Comparison of ENCODE assay signal across 20 cellular contexts in the genomic region with DNA sequence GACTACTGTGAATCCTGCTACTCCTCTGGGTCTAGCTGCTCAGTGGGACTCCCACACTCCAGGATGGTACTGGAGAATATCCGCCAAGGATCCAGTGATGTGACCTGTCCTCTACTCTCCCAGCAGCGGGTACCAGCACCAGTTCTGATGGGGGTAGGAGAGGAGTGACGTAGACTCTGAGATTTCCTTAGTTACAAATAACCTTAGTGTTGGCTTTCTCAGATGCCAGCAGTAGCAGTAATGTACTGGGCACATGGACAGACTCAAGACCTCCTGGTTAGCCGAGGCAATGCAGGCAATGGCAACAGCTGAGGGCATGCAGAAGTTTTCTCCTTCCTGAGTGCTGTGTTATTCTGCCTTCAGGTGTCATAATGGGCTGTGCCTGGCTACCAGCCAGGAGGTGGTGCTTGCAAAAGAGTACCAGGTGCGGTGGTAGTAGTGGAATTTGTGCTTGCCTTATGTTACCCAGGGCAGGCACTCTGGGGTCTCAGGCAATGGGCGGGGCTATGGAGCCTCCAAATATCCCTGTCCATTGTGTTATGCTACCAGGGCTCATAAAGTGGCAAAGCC.
DNase-seq lines count a peak whose midpoint lies in the region; ATAC-seq and FAIRE-seq lines count a peak whose summit lies in the region.
"Had no signal": no experiment of that assay in that cellular context is flagged by ENCODE, and none has a peak within 500 bp of the region (broad histone marks: within the 10 kb centered on the region; RNA-seq: fewer than 3 reads in every experiment).

No MANE protein-coding gene starts in this region.

- H3K4me1 ChIP-seq in small intestine (ENCODE audit: control insufficient read depth in 2 of 2, insufficient read depth in 1 of 2, low read depth in 1 of 2, low read length in 1 of 2): peaks cover 0 to 4% of the 10 kb centered on the region in 2 donors
- H3K4me1 ChIP-seq: tibial artery had no signal

- no peak for FAIRE-seq in small intestine (lab: Jason Lieb, UNC)
- FAIRE-seq: H1 had no signal

- ATAC-seq in esophagus mucosa (peak; percentile 56), GM21737 (IDR thresholded peaks at IDR 0.05; ENCODE audit: unreplicated experiment) (no peak), GM18907 (IDR thresholded peaks at IDR 0.05; ENCODE audit: unreplicated experiment) (no peak)
- ATAC-seq: activated CD8-positive, alpha-beta T cell treated with anti-CD3 and anti-CD28 coated beads, Interleukin-2, amount 10 ng/mL, durations not matched to agents 7 days and 5 days; sciatic nerve had no signal

- peaks cover 1% of the 10 kb centered on the region for H3K9me3 Mint-ChIP-seq in activated CD4-positive, alpha-beta memory T cell treated with anti-CD3 and anti-CD28 coated beads for 36 hours
- H3K9me3 Mint-ChIP-seq: activated T-cell treated with anti-CD3 and anti-CD28 coated beads, Interleukin-2, amount 50 U/mL, for 24 hours; immature natural killer cell had no signal

- H3K36me3 ChIP-seq in small intestine (ENCODE audit: control insufficient read depth in 2 of 2, insufficient read depth in 2 of 2, low read length in 2 of 2): peaks cover 0 to 3% of the 10 kb centered on the region in 2 donors

- no peak overlapping the region for H3K4me3 ChIP-seq in small intestine (ENCODE audit: low read depth in 1 of 2, low read length in 2 of 2)
- H3K4me3 ChIP-seq: PC-9, tibial artery had no signal

- DNase-seq in NCI-H1105 (lab: John Stamatoyannopoulos, UW) (peak; percentile 27), NCI-H345 (lab: John Stamatoyannopoulos, UW) (peak; percentile 58), small intestine (peak; percentile 85)
- DNase-seq in activated CD4-positive, alpha-beta memory T cell treated with anti-CD3 and anti-CD28 coated beads for 36 hours: no peak
- DNase-seq: activated CD4-positive, CD25-positive, alpha-beta regulatory T cell; activated CD8-positive, alpha-beta T cell treated with anti-CD3 and anti-CD28 coated beads, Interleukin-2, amount 10 ng/mL, durations not matched to agents 7 days and 5 days; activated naive CD4-positive, alpha-beta T cell treated with anti-CD3 and anti-CD28 coated beads, Interleukin-2, amount 50 U/mL, for 16 hours; activated T-cell treated with anti-CD3 and anti-CD28 coated beads, Interleukin-2, amount 50 U/mL, for 24 hours; immature natural killer cell; NCI-H187 treated with DMSO at 0.1 percent for 48 hours; NCI-H82; PC-9; stimulated activated naive CD4-positive, alpha-beta T cell; T-helper 9 cell; tibial artery had no signal

- intact Hi-C loops in activated CD4-positive, alpha-beta memory T cell treated with anti-CD3 and anti-CD28 coated beads for 36 hours (cut with micrococcal nuclease): no loop called here

- no peak overlapping the region for H3K27ac Mint-ChIP-seq in activated CD4-positive, alpha-beta memory T cell treated with anti-CD3 and anti-CD28 coated beads for 36 hours
- H3K27ac Mint-ChIP-seq: activated CD8-positive, alpha-beta T cell treated with anti-CD3 and anti-CD28 coated beads, Interleukin-2, amount 10 ng/mL, durations not matched to agents 7 days and 5 days; activated T-cell treated with anti-CD3 and anti-CD28 coated beads, Interleukin-2, amount 50 U/mL, for 24 hours; immature natural killer cell had no signal

- WGBS in small intestine, 3 donors: 20 to 74% (median 45%) methylated on average over 6 of the region's 6 CpGs

- POLR2A ChIA-PET in activated CD4-positive, alpha-beta memory T cell treated with anti-CD3 and anti-CD28 coated beads for 36 hours (lab: Charles Lee): no interaction called here

- no peaks in the 10 kb centered on the region for H3K27me3 Mint-ChIP-seq in activated CD4-positive, alpha-beta memory T cell treated with anti-CD3 and anti-CD28 coated beads for 36 hours
- H3K27me3 Mint-ChIP-seq: activated T-cell treated with anti-CD3 and anti-CD28 coated beads, Interleukin-2, amount 50 U/mL, for 24 hours had no signal

- H3K4me3 Mint-ChIP-seq in activated CD4-positive, alpha-beta memory T cell treated with anti-CD3 and anti-CD28 coated beads for 36 hours: no peak overlapping the region
- H3K4me3 Mint-ChIP-seq: activated CD8-positive, alpha-beta T cell treated with anti-CD3 and anti-CD28 coated beads, Interleukin-2, amount 10 ng/mL, durations not matched to agents 7 days and 5 days; activated T-cell treated with anti-CD3 and anti-CD28 coated beads, Interleukin-2, amount 50 U/mL, for 24 hours; immature natural killer cell had no signal

- no peaks in the 10 kb centered on the region for H3K9me3 ChIP-seq in small intestine (ENCODE audit: control insufficient read depth, low read depth)
- H3K9me3 ChIP-seq: tibial artery had no signal

- H3K27me3 ChIP-seq in small intestine (ENCODE audit: control insufficient read depth in 2 of 2, insufficient read depth in 2 of 2, low read length in 2 of 2): no peaks in the 10 kb centered on the region
- H3K27me3 ChIP-seq: tibial artery had no signal

- H3K27ac ChIP-seq in small intestine (ENCODE audit: low read depth in 1 of 2, low read length in 1 of 2): peak overlapping the region in 1 of 2 donors; percentile 29
- H3K27ac ChIP-seq: PC-9, tibial artery had no signal

- peaks cover 34% of the 10 kb centered on the region for H3K36me3 Mint-ChIP-seq in activated CD4-positive, alpha-beta memory T cell treated with anti-CD3 and anti-CD28 coated beads for 36 hours

- no peaks in the 10 kb centered on the region for H3K4me1 Mint-ChIP-seq in activated CD4-positive, alpha-beta memory T cell treated with anti-CD3 and anti-CD28 coated beads for 36 hours (ENCODE audit: low read depth)

- CTCF ChIA-PET in activated CD4-positive, alpha-beta memory T cell treated with anti-CD3 and anti-CD28 coated beads for 36 hours (lab: Charles Lee): no interaction called here
